In genomic region chr11:126857860-126858808, GRCh38 we compare ENCODE assay signal across 1 cellular context.
TF ChIP-seq lines count a peak whose summit lies in the region.

No MANE protein-coding gene starts in this region.

TF ChIP-seq in GM23338, 12 proteins besides CTCF, POLR2A, EP300 and RAD21 (continued from another document):
- TF ChIP-seq ETS1 (IDR thresholded peaks at IDR 0.05) = no peak
- no peak for TF ChIP-seq EZH2 (IDR thresholded peaks at IDR 0.05; ENCODE audit: low read depth, unreplicated experiment)
